ENCODE assay signal across 10 cellular contexts in genomic region chr7:158649279-158649678, GRCh38. TPM values are rescaled to one million over a fixed set of nuclear protein-coding genes. Genes with fewer than 3 reads are reported as not detected.
DNase-seq lines count a peak whose midpoint lies in the region; ATAC-seq, FAIRE-seq and TF ChIP-seq lines count a peak whose summit lies in the region.
"Had no signal": no experiment of that assay in that cellular context is flagged by ENCODE, and none has a peak within 500 bp of the region (broad histone marks: within the 10 kb centered on the region; RNA-seq: fewer than 3 reads in every experiment).

No MANE protein-coding gene starts in this region.

- no peaks in the 10 kb centered on the region for H3K27me3 ChIP-seq in fibroblast of lung (ENCODE audit: control insufficient read depth, insufficient read depth, low read length)
- no peaks in the 10 kb centered on the region for H3K27me3 ChIP-seq in sigmoid colon

- intact Hi-C loops in sigmoid colon (cut with DNase I): no loop called here

- H3K4me1 Mint-ChIP-seq in activated CD4-positive, alpha-beta memory T cell treated with anti-CD3 and anti-CD28 coated beads, Interleukin-2, amount 10 ng/mL, durations not matched to agents 7 days and 5 days: peaks cover 6% of the 10 kb centered on the region
- H3K4me1 Mint-ChIP-seq in naive thymus-derived CD8-positive, alpha-beta T cell: no peaks in the 10 kb centered on the region

- H3K27me3 Mint-ChIP-seq in activated CD4-positive, alpha-beta memory T cell treated with anti-CD3 and anti-CD28 coated beads, Interleukin-2, amount 10 ng/mL, durations not matched to agents 7 days and 5 days: no peaks in the 10 kb centered on the region
- H3K27me3 Mint-ChIP-seq in naive thymus-derived CD8-positive, alpha-beta T cell: no peaks in the 10 kb centered on the region
- H3K27me3 Mint-ChIP-seq: activated naive CD8-positive, alpha-beta T cell had no signal

- TF ChIP-seq CTCF in fibroblast of lung (conservative IDR thresholded peaks at IDR 0.05 in 1 of 2, IDR thresholded peaks at IDR 0.05 in 1 of 2; ENCODE audit: low read depth in 1 of 2, low read length in 2 of 2) (no peak), sigmoid colon (IDR thresholded peaks at IDR 0.05) (no peak)

- peak; percentile 75 for FAIRE-seq in RCC 7860 (lab: Jason Lieb, UNC)

- H4K20me1 ChIP-seq in fibroblast of lung (ENCODE audit: control insufficient read depth, extremely low read depth, insufficient read depth, low read length): no peaks in the 10 kb centered on the region

- H3K4me1 ChIP-seq in fibroblast of lung (ENCODE audit: control insufficient read depth, extremely low read depth, insufficient read depth, low read length) (peaks cover 13% of the 10 kb centered on the region), sigmoid colon (peaks cover 0 to 10% (median 3%) of the 10 kb centered on the region in 4 donors)
- H3K4me1 ChIP-seq: psoas muscle had no signal

- no peaks in the 10 kb centered on the region for H3K9me3 Mint-ChIP-seq in activated CD4-positive, alpha-beta memory T cell treated with anti-CD3 and anti-CD28 coated beads, Interleukin-2, amount 10 ng/mL, durations not matched to agents 7 days and 5 days
- H3K9me3 Mint-ChIP-seq in naive thymus-derived CD8-positive, alpha-beta T cell: peaks cover 0 to 7% (median 0%) of the 10 kb centered on the region in 9 donors

- H3K36me3 ChIP-seq in fibroblast of lung (ENCODE audit: control insufficient read depth, insufficient read depth, low read length): peaks cover 7% of the 10 kb centered on the region
- peaks cover 0 to 10% (median 1%) of the 10 kb centered on the region in 4 donors for H3K36me3 ChIP-seq in sigmoid colon

- H3K9ac ChIP-seq in fibroblast of lung (ENCODE audit: insufficient read depth, low read length): no peak overlapping the region

- in situ Hi-C loops in G401 (cut with HindIII; ENCODE audit: low sequenced_read_pairs): no loop called here

- no peak for TF ChIP-seq POLR2A in sigmoid colon (IDR thresholded peaks at IDR 0.05)

- H3K79me2 ChIP-seq in fibroblast of lung (ENCODE audit: control insufficient read depth, insufficient read depth, low read length): peaks cover 15% of the 10 kb centered on the region

- H3K4me3 ChIP-seq in fibroblast of lung (replicated peaks in 1 of 4; ENCODE audit: control extremely low read depth in 1 of 4, insufficient read depth in 1 of 4, low read depth in 3 of 4, low read length in 4 of 4) (no peak overlapping the region), sigmoid colon (no peak overlapping the region)
- H3K4me3 ChIP-seq: psoas muscle had no signal

- no peak overlapping the region for H3K4me2 ChIP-seq in fibroblast of lung (ENCODE audit: extremely low read depth, insufficient read depth, low read length)

- no peak overlapping the region for H2AFZ ChIP-seq in fibroblast of lung (ENCODE audit: low read length)

- peak; percentile 92 for DNase-seq in ELR (ENCODE audit: low read depth)
- peak; percentile 31 for DNase-seq in RCC 7860 (ENCODE audit: low spot score)
- DNase-seq in fibroblast of lung (ENCODE audit: low read depth in 2 of 2): peak; percentile 90 to 92
- DNase-seq in sigmoid colon: no peak
- DNase-seq in superior temporal gyrus (ENCODE audit: extremely low spot score): no peak
- no peak for DNase-seq in G401 (ENCODE audit: low spot score)
- no peak for DNase-seq in activated CD4-positive, alpha-beta memory T cell treated with anti-CD3 and anti-CD28 coated beads, Interleukin-2, amount 10 ng/mL, durations not matched to agents 7 days and 5 days
- no peak for DNase-seq in naive thymus-derived CD8-positive, alpha-beta T cell
- DNase-seq: psoas muscle had no signal

- H3K9me3 ChIP-seq in fibroblast of lung (ENCODE audit: control insufficient read depth, insufficient read depth, low read depth, low read length) (no peaks in the 10 kb centered on the region), sigmoid colon (no peaks in the 10 kb centered on the region)
- H3K9me3 ChIP-seq: psoas muscle had no signal

- TF ChIP-seq EP300 in sigmoid colon (IDR thresholded peaks at IDR 0.05): no peak

- H3K27ac Mint-ChIP-seq in activated CD4-positive, alpha-beta memory T cell treated with anti-CD3 and anti-CD28 coated beads, Interleukin-2, amount 10 ng/mL, durations not matched to agents 7 days and 5 days: no peak overlapping the region
- H3K27ac Mint-ChIP-seq in naive thymus-derived CD8-positive, alpha-beta T cell: no peak overlapping the region
- H3K27ac Mint-ChIP-seq: activated naive CD8-positive, alpha-beta T cell had no signal

- WGBS in sigmoid colon, 2 donors: 25 to 54% methylated on average over 2 of the region's 2 CpGs

- H3K27ac ChIP-seq in fibroblast of lung (ENCODE audit: insufficient read depth, low read length): peak overlapping the region; percentile 42
- H3K27ac ChIP-seq in sigmoid colon: peak overlapping the region in 3 of 4 donors; percentile 1 to 15 (median 6)
- H3K27ac ChIP-seq: psoas muscle had no signal

- CTCF ChIA-PET in activated CD4-positive, alpha-beta memory T cell treated with anti-CD3 and anti-CD28 coated beads, Interleukin-2, amount 10 ng/mL, durations not matched to agents 7 days and 5 days (lab: Charles Lee): interaction anchor here (0.8 kb wide), 1 partner anchor 10 kb away, joined by 3 read pairs; no protein-coding TSS in a partner anchor

- no peak overlapping the region for H3K4me3 Mint-ChIP-seq in activated CD4-positive, alpha-beta memory T cell treated with anti-CD3 and anti-CD28 coated beads, Interleukin-2, amount 10 ng/mL, durations not matched to agents 7 days and 5 days
- H3K4me3 Mint-ChIP-seq in naive thymus-derived CD8-positive, alpha-beta T cell: no peak overlapping the region
- H3K4me3 Mint-ChIP-seq: activated naive CD8-positive, alpha-beta T cell had no signal

- no peak for ATAC-seq in naive thymus-derived CD8-positive, alpha-beta T cell

- POLR2A ChIA-PET in activated CD4-positive, alpha-beta memory T cell treated with anti-CD3 and anti-CD28 coated beads, Interleukin-2, amount 10 ng/mL, durations not matched to agents 7 days and 5 days (lab: Charles Lee): interaction anchor here (1.1 kb wide), 1 partner anchor 55 kb away, joined by 3 read pairs; the partner anchor contains the start of gene NCAPG2
- POLR2A ChIA-PET in naive thymus-derived CD8-positive, alpha-beta T cell (lab: Charles Lee): interaction anchor here (0.6 kb wide), 1 partner anchor 9 kb away, joined by 3 read pairs; no protein-coding TSS in a partner anchor

- peaks cover 76% of the 10 kb centered on the region for H3K36me3 Mint-ChIP-seq in activated CD4-positive, alpha-beta memory T cell treated with anti-CD3 and anti-CD28 coated beads, Interleukin-2, amount 10 ng/mL, durations not matched to agents 7 days and 5 days (ENCODE audit: low read depth)
- peaks cover 0 to 27% (median 10%) of the 10 kb centered on the region in 3 donors for H3K36me3 Mint-ChIP-seq in naive thymus-derived CD8-positive, alpha-beta T cell

RNA-seq across cellular contexts. Expression of gene NCAPG2, which starts 55.3 kb away (rescaled TPM):
- 5.4 and 10.9 TPM in 2 replicates for total RNA-seq in fibroblast of lung
- 18.7 and 38.9 TPM in 2 replicates for polyA plus RNA-seq in fibroblast of lung
- 14.3 and 36.7 TPM in 2 replicates for polyA plus RNA-seq in fibroblast of lung (2012)
- 15.2 and 34.1 TPM in 2 replicates for polyA minus RNA-seq in fibroblast of lung (ENCODE audit: low replicate concordance)
- 1 to 10 TPM; 3.0 to 7.1 (median 5.1) TPM for total RNA-seq in sigmoid colon
- 10 to 100 TPM in 1 of 3 donors, 1 to 10 TPM in 2; 1.2 to 11.5 (median 4.2) TPM for polyA plus RNA-seq in sigmoid colon
- total RNA-seq in G401 (2014; rRNA removed; shearing (Covaris generic)): 18.2 and 32.3 TPM in 2 replicates
- total RNA-seq in activated CD4-positive, alpha-beta memory T cell treated with anti-CD3 and anti-CD28 coated beads, Interleukin-2, amount 10 ng/mL, durations not matched to agents 7 days and 5 days: 100 to 1,000 TPM; 151 TPM
- 1 to 10 TPM; 6.7 to 7.7 TPM for total RNA-seq in naive thymus-derived CD8-positive, alpha-beta T cell
- polyA plus RNA-seq in naive thymus-derived CD8-positive, alpha-beta T cell: 1 to 10 TPM; 2.4 to 3.7 (median 2.6) TPM

Comparison
In these comparisons a context has a peak if more than half of its experiments do, and no peak if none do; other contexts are left out.
1. DNase-seq: peak in ELR (single experiment), RCC 7860 (single experiment) and fibroblast of lung (2 of 2); none in sigmoid colon (single experiment), superior temporal gyrus (single experiment), G401 (single experiment), activated CD4-positive, alpha-beta memory T cell treated with anti-CD3 and anti-CD28 coated beads, Interleukin-2, amount 10 ng/mL, durations not matched to agents 7 days and 5 days (single experiment) and naive thymus-derived CD8-positive, alpha-beta T cell (0 of 10).